In the genomic region with DNA sequence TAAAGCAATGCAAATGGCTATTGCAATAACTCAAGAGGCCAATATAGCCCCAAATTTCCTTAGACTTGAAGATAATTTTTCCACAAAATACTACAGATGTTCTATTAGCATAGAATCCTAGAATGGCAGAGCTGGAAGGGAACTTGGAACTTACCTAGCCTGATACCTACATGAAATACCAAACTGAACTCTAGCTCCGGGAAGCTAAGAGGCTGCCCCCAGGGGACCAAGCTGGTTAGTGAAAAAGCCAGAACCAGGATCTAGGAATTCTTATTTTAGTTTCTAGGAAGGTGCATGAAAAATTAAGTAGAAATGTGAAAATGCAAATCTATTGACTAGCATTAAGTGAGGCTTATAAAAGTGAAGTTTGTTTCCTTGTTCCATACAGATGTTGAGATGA, we compare ENCODE assay signal across 27 cellular contexts.
"Had no signal": no experiment of that assay in that cellular context is flagged by ENCODE, and none has a peak within 500 bp of the region (broad histone marks: within the 10 kb centered on the region; RNA-seq: fewer than 3 reads in every experiment).

No MANE protein-coding gene starts in this region.

- H3K9me3 ChIP-seq: breast epithelium, MG63, SK-N-SH had no signal

- H3K27ac ChIP-seq: breast epithelium, VCaP had no signal

- H3K4me1 Mint-ChIP-seq: central memory CD8-positive, alpha-beta T cell had no signal

- H3K9me3 Mint-ChIP-seq: activated naive CD4-positive, alpha-beta T cell treated with anti-CD3 and anti-CD28 coated beads, Interleukin-2, amount 50 U/mL, for 24 hours; activated T-cell treated with anti-CD3 and anti-CD28 coated beads, Interleukin-2, amount 50 U/mL, for 72 hours; central memory CD8-positive, alpha-beta T cell had no signal

- H3K4me1 ChIP-seq: breast epithelium had no signal

- ATAC-seq: activated CD4-positive, alpha-beta T cell treated with anti-CD3 and anti-CD28 coated beads for 36 hours; activated T-cell treated with anti-CD3 and anti-CD28 coated beads, Interleukin-2, amount 50 U/mL, for 72 hours; Panc1; Right ventricle myocardium inferior had no signal

- DNase-seq: activated CD4-positive, alpha-beta memory T cell treated with anti-CD3 and anti-CD28 coated beads, Interleukin-2, amount 10 ng/mL, durations not matched to agents 7 days and 5 days; activated CD4-positive, alpha-beta T cell treated with anti-CD3 and anti-CD28 coated beads for 36 hours; activated CD4-positive, alpha-beta T cell treated with anti-CD3 and anti-CD28 coated beads, Interleukin-2, amount 50 U/mL, for 1 hour; activated effector memory CD4-positive, alpha-beta T cell treated with Interleukin-2 at 50 U/mL for 16 hours; activated naive CD4-positive, alpha-beta T cell; activated T-cell treated with anti-CD3 and anti-CD28 coated beads for 4 hours; activated T-cell treated with anti-CD3 and anti-CD28 coated beads, Interleukin-2, amount 50 U/mL, for 72 hours; aorta; MG63; MV-4-11; NCI-H1092 treated with DMSO at 0.1 percent for 48 hours; NCI-H1417 treated with DMSO at 0.1 percent for 48 hours; NCI-H1694; NCI-H2029; NCI-H510A treated with DMSO at 0.1 percent for 48 hours; NCI-H69; NK-92 treated with Interleukin-12 subunit alpha and Interleukin-12 subunit beta, amount 100 ng/mL, for 24 hours; OCI-M1; RPMI8226; SK-N-SH; T-helper 1 cell had no signal

- H3K27me3 Mint-ChIP-seq: activated CD4-positive, alpha-beta memory T cell treated with anti-CD3 and anti-CD28 coated beads, Interleukin-2, amount 10 ng/mL, durations not matched to agents 7 days and 5 days; activated CD4-positive, alpha-beta T cell treated with anti-CD3 and anti-CD28 coated beads for 36 hours; activated naive CD4-positive, alpha-beta T cell treated with anti-CD3 and anti-CD28 coated beads, Interleukin-2, amount 50 U/mL, for 24 hours; central memory CD8-positive, alpha-beta T cell had no signal

- H3K27me3 ChIP-seq: breast epithelium, MG63 had no signal

- H3K36me3 ChIP-seq: breast epithelium, MG63 had no signal

- H3K9me2 ChIP-seq: SK-N-SH had no signal

- H3K4me3 ChIP-seq: breast epithelium, MG63 had no signal

- H3K36me3 Mint-ChIP-seq: activated naive CD4-positive, alpha-beta T cell treated with anti-CD3 and anti-CD28 coated beads, Interleukin-2, amount 50 U/mL, for 24 hours had no signal

- H3K9ac ChIP-seq: SK-N-SH had no signal

- H3K4me3 Mint-ChIP-seq: activated CD4-positive, alpha-beta memory T cell treated with anti-CD3 and anti-CD28 coated beads, Interleukin-2, amount 10 ng/mL, durations not matched to agents 7 days and 5 days; activated CD4-positive, alpha-beta T cell treated with anti-CD3 and anti-CD28 coated beads for 36 hours; activated naive CD4-positive, alpha-beta T cell treated with anti-CD3 and anti-CD28 coated beads, Interleukin-2, amount 50 U/mL, for 24 hours; activated T-cell treated with anti-CD3 and anti-CD28 coated beads, Interleukin-2, amount 50 U/mL, for 72 hours; central memory CD8-positive, alpha-beta T cell had no signal

- H3K27ac Mint-ChIP-seq: activated CD4-positive, alpha-beta memory T cell treated with anti-CD3 and anti-CD28 coated beads, Interleukin-2, amount 10 ng/mL, durations not matched to agents 7 days and 5 days; activated CD4-positive, alpha-beta T cell treated with anti-CD3 and anti-CD28 coated beads for 36 hours; activated naive CD4-positive, alpha-beta T cell treated with anti-CD3 and anti-CD28 coated beads, Interleukin-2, amount 50 U/mL, for 24 hours; activated T-cell treated with anti-CD3 and anti-CD28 coated beads, Interleukin-2, amount 50 U/mL, for 72 hours had no signal
